Comparison of ENCODE assay signal across 1 cellular context in genomic region chr6:28751514-28751913, GRCh38.
TF ChIP-seq lines count a peak whose summit lies in the region.

No MANE protein-coding gene starts in this region.

TF ChIP-seq in K562, 482 proteins besides CTCF, POLR2A, EP300 and RAD21 (continued from another document and continues in another):
- TF ChIP-seq SOX6 (IDR thresholded peaks at IDR 0.05) = peak; percentile 50; the same call in 1 of the 2 replicates
- no peak for TF ChIP-seq TOE1 (IDR thresholded peaks at IDR 0.05; ENCODE audit: borderline replicate concordance)
- no peak for TF ChIP-seq TOE1 (CRISPR knock-in tag; IDR thresholded peaks at IDR 0.05; ENCODE audit: borderline replicate concordance, low read depth)
- TF ChIP-seq STAT5A (IDR thresholded peaks at IDR 0.05; ENCODE audit: borderline replicate concordance, low read length) = no peak
- TF ChIP-seq ZNF740 (CRISPR knock-in tag; IDR thresholded peaks at IDR 0.05) = no peak
- no peak for TF ChIP-seq ZNF740 (tag; IDR thresholded peaks at IDR 0.05)
- TF ChIP-seq PHF8 (IDR thresholded peaks at IDR 0.05; ENCODE audit: borderline replicate concordance, low read length) = no peak; the same call in 1 of the 2 replicates
- no peak for TF ChIP-seq MAFK (IDR thresholded peaks at IDR 0.05; ENCODE audit: low read length)
- TF ChIP-seq POLR2B (IDR thresholded peaks at IDR 0.05; ENCODE audit: low read depth, partially characterized antibody) = no peak
- no peak for TF ChIP-seq SMAD1 (IDR thresholded peaks at IDR 0.05; ENCODE audit: low read depth, low read length, partially characterized antibody)
- no peak for TF ChIP-seq DEAF1 (CRISPR knock-in tag; IDR thresholded peaks at IDR 0.05)
- TF ChIP-seq HOMEZ (CRISPR knock-in tag; IDR thresholded peaks at IDR 0.05) = no peak
- TF ChIP-seq HBP1 (CRISPR knock-in tag; IDR thresholded peaks at IDR 0.05) = no peak
- TF ChIP-seq ZSCAN29 (IDR thresholded peaks at IDR 0.05) = no peak
- TF ChIP-seq RAD51 (IDR thresholded peaks at IDR 0.05; ENCODE audit: borderline replicate concordance, low read depth) = no peak
- no peak for TF ChIP-seq KHSRP (IDR thresholded peaks at IDR 0.05)
- no peak for TF ChIP-seq ZFPM2 (CRISPR knock-in tag; IDR thresholded peaks at IDR 0.05)
- no peak for TF ChIP-seq NFYB (IDR thresholded peaks at IDR 0.05; ENCODE audit: extremely low read depth, insufficient read length)
- peak; percentile 46; the same call in 1 of the 2 replicates for TF ChIP-seq CTBP1 (IDR thresholded peaks at IDR 0.05; ENCODE audit: borderline replicate concordance)
- no peak for TF ChIP-seq ZBTB9 (CRISPR knock-in tag; IDR thresholded peaks at IDR 0.05)
- TF ChIP-seq ZNF395 (CRISPR knock-in tag; IDR thresholded peaks at IDR 0.05) = no peak
- TF ChIP-seq CBFA2T3 (IDR thresholded peaks at IDR 0.05) = no peak
- no peak for TF ChIP-seq TAF9B (IDR thresholded peaks at IDR 0.05; ENCODE audit: partially characterized antibody)
- TF ChIP-seq SRSF3 (IDR thresholded peaks at IDR 0.05; ENCODE audit: insufficient read depth, low read length) = no peak
- TF ChIP-seq ZBTB40 (IDR thresholded peaks at IDR 0.05) = peak; percentile 35
- no peak for TF ChIP-seq ZBTB40 (CRISPR knock-in tag; IDR thresholded peaks at IDR 0.05)
- TF ChIP-seq TFAP4 (CRISPR knock-in tag; IDR thresholded peaks at IDR 0.05; ENCODE audit: borderline replicate concordance) = peak; percentile 91
- TF ChIP-seq ZKSCAN8 (CRISPR knock-in tag; IDR thresholded peaks at IDR 0.05) = no peak
- no peak for TF ChIP-seq CBX8 (IDR thresholded peaks at IDR 0.05; ENCODE audit: borderline replicate concordance, extremely low read depth, low read depth, low read length, poor library complexity, severe bottlenecking)
- TF ChIP-seq POLR2AphosphoS5 (IDR thresholded peaks at IDR 0.05; ENCODE audit: control insufficient read depth, insufficient read depth, low read depth, low read length) = no peak
- peak; percentile 2 for TF ChIP-seq CHD1 (IDR thresholded peaks at IDR 0.05; ENCODE audit: low read length)
- TF ChIP-seq CAMTA2 (CRISPR knock-in tag; conservative IDR thresholded peaks at IDR 0.05) = no peak
- TF ChIP-seq MEF2A (IDR thresholded peaks at IDR 0.05; ENCODE audit: control insufficient read depth, low read depth, low read length) = no peak
- peak; percentile 86 for TF ChIP-seq CXXC5 (CRISPR knock-in tag; IDR thresholded peaks at IDR 0.05)
- no peak for TF ChIP-seq TEAD2 (tag; IDR thresholded peaks at IDR 0.05)
- TF ChIP-seq BCOR (IDR thresholded peaks at IDR 0.05) = peak; percentile 24
- TF ChIP-seq MECOM (CRISPR knock-in tag; IDR thresholded peaks at IDR 0.05) = no peak
- TF ChIP-seq POLR2AphosphoS2 (IDR thresholded peaks at IDR 0.05; ENCODE audit: low read length) = no peak
- TF ChIP-seq ZNF316 (IDR thresholded peaks at IDR 0.05) = no peak
